In the genomic region with DNA sequence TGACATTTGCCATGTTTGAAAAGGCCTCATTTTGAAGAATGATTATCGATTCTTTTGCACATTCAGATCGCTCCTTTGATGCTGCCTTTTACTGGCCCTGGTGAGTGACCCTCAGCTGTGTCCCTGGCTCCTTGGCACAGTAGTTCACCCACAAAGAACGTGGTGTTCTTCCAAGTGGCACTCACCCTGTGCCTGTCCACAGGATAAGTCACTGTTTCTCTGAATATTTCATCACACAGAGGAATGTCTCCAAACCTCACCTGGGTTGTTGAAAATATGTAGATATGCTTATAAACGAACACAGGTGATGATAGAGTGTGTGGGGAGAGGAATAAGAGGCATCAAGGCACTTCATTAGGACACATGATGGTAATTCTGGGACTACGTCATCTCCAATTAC, we compare ENCODE assay signal across 21 cellular contexts.
"Had no signal": no experiment of that assay in that cellular context is flagged by ENCODE, and none has a peak within 500 bp of the region (broad histone marks: within the 10 kb centered on the region; RNA-seq: fewer than 3 reads in every experiment).

No MANE protein-coding gene starts in this region.

- H3K36me3 ChIP-seq: SJSA1 had no signal

- DNase-seq: Kasumi-1, MM.1S, NCI-H1092 treated with DMSO at 0.1 percent for 48 hours, NCI-H1436, NCI-H187, NCI-H2029, NCI-H2171 treated with DMSO at 0.1 percent for 48 hours, NCI-H2227 treated with DMSO at 0.1 percent for 48 hours, NCI-H524, NCI-H69, NCI-H774, Right ventricle myocardium superior, RPMI8226, SIG-M5 had no signal

- ATAC-seq: K562 had no signal

- H3K4me3 ChIP-seq: K562, SJSA1, SK-N-MC had no signal

- FAIRE-seq: HTR-8/SVneo, K562, RCC 7860 had no signal

- H3K4me1 ChIP-seq: SJSA1 had no signal

- H3K9ac ChIP-seq: KMS-11 had no signal

- H3K4me2 ChIP-seq: KMS-11 had no signal

- H3K9me3 ChIP-seq: SJSA1 had no signal

- H3K27me3 ChIP-seq: SJSA1 had no signal

- H3K27ac ChIP-seq: HL-60, KMS-11, SJSA1, SK-N-MC had no signal
